ENCODE assay signal across 10 cellular contexts in the genomic region with DNA sequence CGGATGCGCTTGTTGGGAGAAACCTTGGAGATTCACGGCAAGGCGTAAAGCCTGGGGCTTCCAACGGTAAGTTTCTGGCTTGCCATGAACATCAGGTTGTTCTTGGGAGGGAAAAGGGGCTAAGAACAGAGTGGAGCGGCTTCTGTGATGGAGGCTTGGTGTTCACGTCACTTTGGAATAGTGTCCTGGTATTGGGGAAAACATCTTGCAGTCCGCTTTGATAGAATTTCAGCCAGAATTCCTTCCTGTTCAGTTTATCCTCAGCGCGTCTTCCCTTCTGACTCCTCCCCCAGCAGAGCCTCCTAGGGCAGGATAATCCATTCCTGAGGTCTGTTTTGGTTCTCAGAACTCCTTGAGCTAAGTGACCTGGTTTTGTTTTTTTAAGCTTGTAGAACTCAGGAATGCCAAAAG. TPM values are rescaled to one million over a fixed set of nuclear protein-coding genes. Genes with fewer than 3 reads are reported as not detected.
DNase-seq lines count a peak whose midpoint lies in the region; ATAC-seq and TF ChIP-seq lines count a peak whose summit lies in the region.
"Had no signal": no experiment of that assay in that cellular context is flagged by ENCODE, and none has a peak within 500 bp of the region (broad histone marks: within the 10 kb centered on the region; RNA-seq: fewer than 3 reads in every experiment).

No MANE protein-coding gene starts in this region.

- H3K9me3 Mint-ChIP-seq in neural crest cell = no peaks in the 10 kb centered on the region
- H3K9me3 Mint-ChIP-seq: activated naive CD4-positive, alpha-beta T cell treated with anti-CD3 and anti-CD28 coated beads, Interleukin-2, amount 50 U/mL, for 72 hours had no signal

- H3K27me3 ChIP-seq in BJ (ENCODE audit: control insufficient read depth, insufficient read depth, low read length) (no peaks in the 10 kb centered on the region), SJCRH30 (no peaks in the 10 kb centered on the region), fibroblast of lung (ENCODE audit: control insufficient read depth, insufficient read depth, low read length) (no peaks in the 10 kb centered on the region)

- TF ChIP-seq CTCF in BJ (IDR thresholded peaks at IDR 0.05; ENCODE audit: insufficient read depth, low read depth, low read length) (no peak), fibroblast of lung (conservative IDR thresholded peaks at IDR 0.05 in 1 of 2, IDR thresholded peaks at IDR 0.05 in 1 of 2; ENCODE audit: low read depth in 1 of 2, low read length in 2 of 2) (no peak), neural crest cell (conservative IDR thresholded peaks at IDR 0.05) (no peak)

- peaks cover 10% of the 10 kb centered on the region for H3K4me1 ChIP-seq in SJCRH30
- H3K4me1 ChIP-seq in fibroblast of lung (ENCODE audit: control insufficient read depth, extremely low read depth, insufficient read depth, low read length) = peaks cover 3% of the 10 kb centered on the region

- no peak overlapping the region; the same call in 1 of the 2 replicates for H3K27ac ChIP-seq in SJCRH30
- H3K27ac ChIP-seq in fibroblast of lung (ENCODE audit: insufficient read depth, low read length) = no peak overlapping the region

- POLR2A ChIA-PET in BJ (lab: Charles Lee) = no interaction called here

- peaks cover 9% of the 10 kb centered on the region for H3K36me3 ChIP-seq in BJ (ENCODE audit: control insufficient read depth, insufficient read depth, low read length)
- peaks cover 9% of the 10 kb centered on the region for H3K36me3 ChIP-seq in SJCRH30
- H3K36me3 ChIP-seq in fibroblast of lung (ENCODE audit: control insufficient read depth, insufficient read depth, low read length) = no peaks in the 10 kb centered on the region

- H3K4me2 ChIP-seq in fibroblast of lung (ENCODE audit: extremely low read depth, insufficient read depth, low read length) = peak overlapping the region; percentile 44

- no peaks in the 10 kb centered on the region for H3K9me3 ChIP-seq in SJCRH30 (replicated peaks)
- no peaks in the 10 kb centered on the region for H3K9me3 ChIP-seq in fibroblast of lung (ENCODE audit: control insufficient read depth, insufficient read depth, low read depth, low read length)

- ATAC-seq in HG02870 (IDR thresholded peaks at IDR 0.05; ENCODE audit: unreplicated experiment) = no peak
- no peak for ATAC-seq in GM18517 (IDR thresholded peaks at IDR 0.05; ENCODE audit: unreplicated experiment)
- ATAC-seq: activated naive CD4-positive, alpha-beta T cell treated with anti-CD3 and anti-CD28 coated beads, Interleukin-2, amount 50 U/mL, for 72 hours had no signal

- peaks cover 6% of the 10 kb centered on the region for H3K27me3 Mint-ChIP-seq in neural crest cell (ENCODE audit: low read depth)

- peak overlapping the region; percentile 62 for H3K27ac Mint-ChIP-seq in neural crest cell (ENCODE audit: unreplicated experiment)
- H3K27ac Mint-ChIP-seq: activated naive CD4-positive, alpha-beta T cell treated with anti-CD3 and anti-CD28 coated beads, Interleukin-2, amount 50 U/mL, for 72 hours had no signal

- no peaks in the 10 kb centered on the region for H4K20me1 ChIP-seq in fibroblast of lung (ENCODE audit: control insufficient read depth, extremely low read depth, insufficient read depth, low read length)

- H3K79me2 ChIP-seq in fibroblast of lung (ENCODE audit: control insufficient read depth, insufficient read depth, low read length) = no peaks in the 10 kb centered on the region

- DNase-seq in BJ (ENCODE audit: low read depth) (no peak), SJCRH30 (no peak), fibroblast of lung (ENCODE audit: low read depth in 2 of 2) (peak; percentile 18 to 57), neural crest cell (ENCODE audit: low read depth, low spot score) (no peak), iPS-NIHi11 (ENCODE audit: low spot score) (no peak), NCI-H146 treated with DMSO at 0.1 percent for 48 hours (lab: John Stamatoyannopoulos, UW; ENCODE audit: unreplicated experiment) (no peak)
- DNase-seq: Karpas-422 had no signal

- H3K4me1 Mint-ChIP-seq in neural crest cell = peaks cover 20% of the 10 kb centered on the region

- peaks cover 5% of the 10 kb centered on the region for H3K36me3 Mint-ChIP-seq in neural crest cell (ENCODE audit: low read depth)
- H3K36me3 Mint-ChIP-seq: activated naive CD4-positive, alpha-beta T cell treated with anti-CD3 and anti-CD28 coated beads, Interleukin-2, amount 50 U/mL, for 72 hours had no signal

- H3K4me3 ChIP-seq in BJ (ENCODE audit: low read depth, low read length) (peak overlapping the region; percentile 69), SJCRH30 (peak overlapping the region; percentile 100), fibroblast of lung (replicated peaks in 1 of 4; ENCODE audit: control extremely low read depth in 1 of 4, insufficient read depth in 1 of 4, low read depth in 3 of 4, low read length in 4 of 4) (peak overlapping the region in 1 of 4 experiments; percentile 29)

- peak overlapping the region; percentile 91 for H3K4me3 Mint-ChIP-seq in neural crest cell

- no peak overlapping the region for H2AFZ ChIP-seq in fibroblast of lung (ENCODE audit: low read length)

- no peak overlapping the region for H3K9ac ChIP-seq in fibroblast of lung (ENCODE audit: insufficient read depth, low read length)

- CTCF ChIA-PET in BJ (lab: Yijun Ruan, JAX) = interaction anchor here (0.9 to 4.3 kb wide), 4 partner anchors 14 to 26 kb away, joined by 3 to 48 read pairs (median 4); no protein-coding TSS in a partner anchor

RNA-seq across cellular contexts. Expression of gene KCTD15, which starts 2.0 kb away (rescaled TPM):
- 35.5 and 59.1 TPM in 2 replicates for polyA plus RNA-seq in BJ (2011; rRNA removed)
- 23.4 and 27.5 TPM in 2 replicates for polyA minus RNA-seq in BJ (2011; rRNA and poly(A)+ RNA removed)
- 38.8 and 42.0 TPM in 2 replicates for total RNA-seq in SJCRH30 (2014; rRNA removed; shearing (Covaris generic))
- total RNA-seq in fibroblast of lung = 9.7 and 26.5 TPM in 2 replicates
- 3.3 and 6.3 TPM in 2 replicates for polyA plus RNA-seq in fibroblast of lung
- polyA plus RNA-seq in fibroblast of lung (2012) = 3.7 and 9.4 TPM in 2 replicates
- polyA minus RNA-seq in fibroblast of lung (ENCODE audit: low replicate concordance) = 3.8 and 6.2 TPM in 2 replicates
- 58.3 and 59.1 TPM in 2 replicates for total RNA-seq in neural crest cell

Comparison
In these comparisons a context has a peak if more than half of its experiments do, and no peak if none do; other contexts are left out.
1. DNase-seq: peak in fibroblast of lung (2 of 2); none in BJ (single experiment), SJCRH30 (0 of 2), neural crest cell (single experiment), iPS-NIHi11 (single experiment) and NCI-H146 treated with DMSO at 0.1 percent for 48 hours (single experiment).